In genomic region chr5:128271859-128272446, GRCh38 we compare ENCODE assay signal across 1 cellular context.
TF ChIP-seq lines count a peak whose summit lies in the region.

No MANE protein-coding gene starts in this region.

TF ChIP-seq in K562, 482 proteins besides CTCF, POLR2A, EP300 and RAD21 (continued from another document):
- TF ChIP-seq, protein P1, sequence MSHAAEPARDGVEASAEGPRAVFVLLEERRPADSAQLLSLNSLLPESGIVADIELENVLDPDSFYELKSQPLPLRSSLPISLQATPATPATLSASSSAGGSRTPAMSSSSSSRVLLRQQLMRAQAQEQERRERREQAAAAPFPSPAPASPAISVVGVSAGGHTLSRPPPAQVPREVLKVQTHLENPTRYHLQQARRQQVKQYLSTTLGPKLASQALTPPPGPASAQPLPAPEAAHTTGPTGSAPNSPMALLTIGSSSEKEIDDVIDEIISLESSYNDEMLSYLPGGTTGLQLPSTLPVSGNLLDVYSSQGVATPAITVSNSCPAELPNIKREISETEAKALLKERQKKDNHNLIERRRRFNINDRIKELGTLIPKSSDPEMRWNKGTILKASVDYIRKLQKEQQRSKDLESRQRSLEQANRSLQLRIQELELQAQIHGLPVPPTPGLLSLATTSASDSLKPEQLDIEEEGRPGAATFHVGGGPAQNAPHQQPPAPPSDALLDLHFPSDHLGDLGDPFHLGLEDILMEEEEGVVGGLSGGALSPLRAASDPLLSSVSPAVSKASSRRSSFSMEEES (CRISPR knock-in tag; IDR thresholded peaks at IDR 0.05), result peak; percentile 45
- TF ChIP-seq KLF1 (tag; IDR thresholded peaks at IDR 0.05), result no peak
- no peak for TF ChIP-seq MAZ (CRISPR knock-in tag; conservative IDR thresholded peaks at IDR 0.05 in 1 of 2, IDR thresholded peaks at IDR 0.05 in 1 of 2)
- TF ChIP-seq MED1 (CRISPR knock-in tag; IDR thresholded peaks at IDR 0.05; ENCODE audit: borderline replicate concordance), result no peak
- no peak for TF ChIP-seq FUS (optimal IDR thresholded peaks at IDR 0.05; ENCODE audit: low read depth, low read length)
- TF ChIP-seq, protein P2, sequence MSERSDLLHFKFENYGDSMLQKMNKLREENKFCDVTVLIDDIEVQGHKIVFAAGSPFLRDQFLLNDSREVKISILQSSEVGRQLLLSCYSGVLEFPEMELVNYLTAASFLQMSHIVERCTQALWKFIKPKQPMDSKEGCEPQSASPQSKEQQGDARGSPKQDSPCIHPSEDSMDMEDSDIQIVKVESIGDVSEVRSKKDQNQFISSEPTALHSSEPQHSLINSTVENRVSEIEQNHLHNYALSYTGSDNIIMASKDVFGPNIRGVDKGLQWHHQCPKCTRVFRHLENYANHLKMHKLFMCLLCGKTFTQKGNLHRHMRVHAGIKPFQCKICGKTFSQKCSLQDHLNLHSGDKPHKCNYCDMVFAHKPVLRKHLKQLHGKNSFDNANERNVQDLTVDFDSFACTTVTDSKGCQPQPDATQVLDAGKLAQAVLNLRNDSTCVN (CRISPR knock-in tag; IDR thresholded peaks at IDR 0.05), result no peak
- no peak for TF ChIP-seq EP400 (IDR thresholded peaks at IDR 0.05)
- TF ChIP-seq ASH1L (IDR thresholded peaks at IDR 0.05; ENCODE audit: borderline replicate concordance, low read depth, partially characterized antibody), result no peak
- TF ChIP-seq PHB2 (IDR thresholded peaks at IDR 0.05; ENCODE audit: low read depth), result no peak
- TF ChIP-seq HOXB6 (CRISPR knock-in tag; IDR thresholded peaks at IDR 0.05; ENCODE audit: borderline replicate concordance), result no peak
- TF ChIP-seq BRF1 (IDR thresholded peaks at IDR 0.05; ENCODE audit: borderline replicate concordance, extremely low read depth, insufficient read length), result no peak
- 0 out of 2 replicates have a peak, but pooled peaks have one; percentile 21 for TF ChIP-seq ARID1B (IDR thresholded peaks at IDR 0.05)
- TF ChIP-seq FOXJ2 (tag; IDR thresholded peaks at IDR 0.05), result peak; percentile 96
- TF ChIP-seq ZFX (CRISPR knock-in tag; IDR thresholded peaks at IDR 0.05), result no peak
- no peak for TF ChIP-seq ZNF785 (CRISPR knock-in tag; IDR thresholded peaks at IDR 0.05)
- TF ChIP-seq HNRNPK (IDR thresholded peaks at IDR 0.05; ENCODE audit: low read depth, low read length, poor library complexity, severe bottlenecking), result no peak
- TF ChIP-seq HINFP (tag; conservative IDR thresholded peaks at IDR 0.05; ENCODE audit: low read depth), result no peak
- TF ChIP-seq SIX5 (IDR thresholded peaks at IDR 0.05; ENCODE audit: borderline replicate concordance in 1 of 2, insufficient read depth in 1 of 2, low read depth in 1 of 2, low read length in 2 of 2), result no peak
- no peak for TF ChIP-seq PHF20 (IDR thresholded peaks at IDR 0.05; ENCODE audit: partially characterized antibody)
- TF ChIP-seq, protein P3, sequence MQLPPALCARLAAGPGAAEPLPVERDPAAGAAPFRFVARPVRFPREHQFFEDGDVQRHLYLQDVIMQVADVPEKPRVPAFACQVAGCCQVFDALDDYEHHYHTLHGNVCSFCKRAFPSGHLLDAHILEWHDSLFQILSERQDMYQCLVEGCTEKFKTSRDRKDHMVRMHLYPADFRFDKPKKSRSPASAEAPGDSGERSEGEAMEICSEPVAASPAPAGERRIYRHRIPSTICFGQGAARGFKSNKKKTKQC (CRISPR knock-in tag; IDR thresholded peaks at IDR 0.05), result no peak
- TF ChIP-seq CAMTA2 (CRISPR knock-in tag; conservative IDR thresholded peaks at IDR 0.05), result no peak
- TF ChIP-seq HDAC8 (tag; IDR thresholded peaks at IDR 0.05), result no peak
- no peak for TF ChIP-seq BCL6 (CRISPR knock-in tag; IDR thresholded peaks at IDR 0.05)
- no peak for TF ChIP-seq MEF2A (IDR thresholded peaks at IDR 0.05; ENCODE audit: control insufficient read depth, low read depth, low read length)
- no peak for TF ChIP-seq ZNF3 (CRISPR knock-in tag; IDR thresholded peaks at IDR 0.05)
- TF ChIP-seq, protein P4, sequence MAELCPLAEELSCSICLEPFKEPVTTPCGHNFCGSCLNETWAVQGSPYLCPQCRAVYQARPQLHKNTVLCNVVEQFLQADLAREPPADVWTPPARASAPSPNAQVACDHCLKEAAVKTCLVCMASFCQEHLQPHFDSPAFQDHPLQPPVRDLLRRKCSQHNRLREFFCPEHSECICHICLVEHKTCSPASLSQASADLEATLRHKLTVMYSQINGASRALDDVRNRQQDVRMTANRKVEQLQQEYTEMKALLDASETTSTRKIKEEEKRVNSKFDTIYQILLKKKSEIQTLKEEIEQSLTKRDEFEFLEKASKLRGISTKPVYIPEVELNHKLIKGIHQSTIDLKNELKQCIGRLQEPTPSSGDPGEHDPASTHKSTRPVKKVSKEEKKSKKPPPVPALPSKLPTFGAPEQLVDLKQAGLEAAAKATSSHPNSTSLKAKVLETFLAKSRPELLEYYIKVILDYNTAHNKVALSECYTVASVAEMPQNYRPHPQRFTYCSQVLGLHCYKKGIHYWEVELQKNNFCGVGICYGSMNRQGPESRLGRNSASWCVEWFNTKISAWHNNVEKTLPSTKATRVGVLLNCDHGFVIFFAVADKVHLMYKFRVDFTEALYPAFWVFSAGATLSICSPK (IDR thresholded peaks at IDR 0.05; ENCODE audit: borderline replicate concordance), result no peak
- TF ChIP-seq ZNF212 (CRISPR knock-in tag; IDR thresholded peaks at IDR 0.05), result no peak
- no peak for TF ChIP-seq ETS2 (tag; IDR thresholded peaks at IDR 0.05; ENCODE audit: borderline replicate concordance, poor library complexity, severe bottlenecking)
- no peak for TF ChIP-seq RB1 (IDR thresholded peaks at IDR 0.05; ENCODE audit: low read depth)
- TF ChIP-seq E2F6 (IDR thresholded peaks at IDR 0.05; ENCODE audit: borderline replicate concordance in 1 of 2, extremely low read depth in 1 of 2, insufficient read depth in 1 of 2, insufficient read length in 1 of 2, low read depth in 1 of 2, low read length in 1 of 2, poor library complexity in 1 of 2, severe bottlenecking in 1 of 2), result no peak
- TF ChIP-seq ZNF668 (CRISPR knock-in tag; IDR thresholded peaks at IDR 0.05), result no peak
- TF ChIP-seq ZNF311 (CRISPR knock-in tag; IDR thresholded peaks at IDR 0.05), result no peak
- TF ChIP-seq ZNF696 (CRISPR knock-in tag; conservative IDR thresholded peaks at IDR 0.05), result no peak
- no peak for TF ChIP-seq ZFP30 (CRISPR knock-in tag; IDR thresholded peaks at IDR 0.05; ENCODE audit: borderline replicate concordance)
- no peak for TF ChIP-seq KAT2B (IDR thresholded peaks at IDR 0.05; ENCODE audit: low read depth, low read length)
- no peak for TF ChIP-seq MEF2D (tag; conservative IDR thresholded peaks at IDR 0.05; ENCODE audit: low read depth)
- TF ChIP-seq CTBP1 (IDR thresholded peaks at IDR 0.05; ENCODE audit: borderline replicate concordance), result no peak
- no peak for TF ChIP-seq TRIM28 (IDR thresholded peaks at IDR 0.05)
- TF ChIP-seq POLR2G (IDR thresholded peaks at IDR 0.05; ENCODE audit: low read depth, low read length), result no peak
- TF ChIP-seq PTTG1 (tag; IDR thresholded peaks at IDR 0.05; ENCODE audit: low read depth), result no peak
- TF ChIP-seq JUND (IDR thresholded peaks at IDR 0.05; ENCODE audit: borderline replicate concordance, low read depth, low read length), result peak; percentile 52; the same call in 1 of the 2 replicates
- peak; percentile 37; the same call in 1 of the 3 replicates for TF ChIP-seq JUND (tag; IDR thresholded peaks at IDR 0.05; ENCODE audit: borderline replicate concordance, low read depth, low read length)
- no peak for TF ChIP-seq ZNF347 (CRISPR knock-in tag; IDR thresholded peaks at IDR 0.05; ENCODE audit: low read depth)
- no peak for TF ChIP-seq IFI16 (CRISPR knock-in tag; IDR thresholded peaks at IDR 0.05)
- TF ChIP-seq, protein P5, sequence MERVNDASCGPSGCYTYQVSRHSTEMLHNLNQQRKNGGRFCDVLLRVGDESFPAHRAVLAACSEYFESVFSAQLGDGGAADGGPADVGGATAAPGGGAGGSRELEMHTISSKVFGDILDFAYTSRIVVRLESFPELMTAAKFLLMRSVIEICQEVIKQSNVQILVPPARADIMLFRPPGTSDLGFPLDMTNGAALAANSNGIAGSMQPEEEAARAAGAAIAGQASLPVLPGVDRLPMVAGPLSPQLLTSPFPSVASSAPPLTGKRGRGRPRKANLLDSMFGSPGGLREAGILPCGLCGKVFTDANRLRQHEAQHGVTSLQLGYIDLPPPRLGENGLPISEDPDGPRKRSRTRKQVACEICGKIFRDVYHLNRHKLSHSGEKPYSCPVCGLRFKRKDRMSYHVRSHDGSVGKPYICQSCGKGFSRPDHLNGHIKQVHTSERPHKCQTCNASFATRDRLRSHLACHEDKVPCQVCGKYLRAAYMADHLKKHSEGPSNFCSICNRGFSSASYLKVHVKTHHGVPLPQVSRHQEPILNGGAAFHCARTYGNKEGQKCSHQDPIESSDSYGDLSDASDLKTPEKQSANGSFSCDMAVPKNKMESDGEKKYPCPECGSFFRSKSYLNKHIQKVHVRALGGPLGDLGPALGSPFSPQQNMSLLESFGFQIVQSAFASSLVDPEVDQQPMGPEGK (CRISPR knock-in tag; IDR thresholded peaks at IDR 0.05; ENCODE audit: borderline replicate concordance), result no peak
- TF ChIP-seq CEBPB (tag; IDR thresholded peaks at IDR 0.05), result no peak
- no peak for TF ChIP-seq TAL1 (IDR thresholded peaks at IDR 0.05)
- no peak for TF ChIP-seq ZNF79 (CRISPR knock-in tag; IDR thresholded peaks at IDR 0.05; ENCODE audit: low read depth)
- TF ChIP-seq ZNF592 (IDR thresholded peaks at IDR 0.05), result no peak
- TF ChIP-seq, protein P6, sequence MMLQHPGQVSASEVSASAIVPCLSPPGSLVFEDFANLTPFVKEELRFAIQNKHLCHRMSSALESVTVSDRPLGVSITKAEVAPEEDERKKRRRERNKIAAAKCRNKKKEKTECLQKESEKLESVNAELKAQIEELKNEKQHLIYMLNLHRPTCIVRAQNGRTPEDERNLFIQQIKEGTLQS (IDR thresholded peaks at IDR 0.05), result peak; percentile 54; the same call in 1 of the 2 replicates
- TF ChIP-seq, protein P6 (CRISPR knock-in tag; conservative IDR thresholded peaks at IDR 0.05), result no peak
- TF ChIP-seq ZNF143 (CRISPR knock-in tag; IDR thresholded peaks at IDR 0.05), result no peak
- TF ChIP-seq, protein P7, sequence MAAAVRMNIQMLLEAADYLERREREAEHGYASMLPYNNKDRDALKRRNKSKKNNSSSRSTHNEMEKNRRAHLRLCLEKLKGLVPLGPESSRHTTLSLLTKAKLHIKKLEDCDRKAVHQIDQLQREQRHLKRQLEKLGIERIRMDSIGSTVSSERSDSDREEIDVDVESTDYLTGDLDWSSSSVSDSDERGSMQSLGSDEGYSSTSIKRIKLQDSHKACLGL (CRISPR knock-in tag; IDR thresholded peaks at IDR 0.05; ENCODE audit: borderline replicate concordance, poor library complexity, severe bottlenecking), result no peak
- peak; percentile 76 for TF ChIP-seq RFX1 (IDR thresholded peaks at IDR 0.05)
- no peak for TF ChIP-seq NCOA4 (IDR thresholded peaks at IDR 0.05; ENCODE audit: partially characterized antibody)
- TF ChIP-seq FOSL1 (tag; conservative IDR thresholded peaks at IDR 0.05), result peak; percentile 98
- no peak for TF ChIP-seq HNRNPL (IDR thresholded peaks at IDR 0.05; ENCODE audit: low read depth, low read length)
- TF ChIP-seq PCBP2 (IDR thresholded peaks at IDR 0.05; ENCODE audit: low read depth, low read length, poor library complexity, severe bottlenecking), result no peak
- no peak for TF ChIP-seq ZNF780A (CRISPR knock-in tag; IDR thresholded peaks at IDR 0.05)
- TF ChIP-seq KDM1A (IDR thresholded peaks at IDR 0.05), result no peak
- TF ChIP-seq DACH1 (IDR thresholded peaks at IDR 0.05; ENCODE audit: partially characterized antibody), result no peak
- TF ChIP-seq ERF (CRISPR knock-in tag; IDR thresholded peaks at IDR 0.05), result no peak
